26 cellular contexts compared by ENCODE assay signal in genomic region chr12:89216141-89216952, GRCh38.
A peak's percentile ranks its signal among the peaks of the same experiment; 100 is the strongest.
DNase-seq lines count a peak whose midpoint lies in the region; TF ChIP-seq lines count a peak whose summit lies in the region.
"Had no signal": no experiment of that assay in that cellular context is flagged by ENCODE, and none has a peak within 500 bp of the region (broad histone marks: within the 10 kb centered on the region; RNA-seq: fewer than 3 reads in every experiment).

No MANE protein-coding gene starts in this region.

- no peak overlapping the region for H3K4me2 ChIP-seq in PC-9
- H3K4me2 ChIP-seq: A549, GM23338, KMS-11, SK-N-SH had no signal

- POLR2A ChIA-PET in PC-9 (lab: Charles Lee; ENCODE audit: unreplicated experiment), result no interaction called here

- no peaks in the 10 kb centered on the region for H3K79me2 ChIP-seq in PC-9 (ENCODE audit: low read depth)

- TF ChIP-seq CTCF in PC-9 (conservative IDR thresholded peaks at IDR 0.05), result no peak

- H3K4me1 ChIP-seq in PC-9 (replicated peaks; ENCODE audit: insufficient read depth) (peaks cover 47% of the 10 kb centered on the region), subcutaneous abdominal adipose tissue (ENCODE audit: control insufficient read depth in 5 of 5, insufficient read depth in 5 of 5, low read length in 5 of 5) (peaks cover 3 to 38% (median 36%) of the 10 kb centered on the region in 5 donors)
- H3K4me1 ChIP-seq: A549 had no signal

- intact Hi-C loops in PC-9 (cut with micrococcal nuclease; ENCODE audit: unreplicated experiment), result no loop called here

- H3F3A ChIP-seq in PC-9 (ENCODE audit: insufficient read depth, low read depth), result peaks cover 42% of the 10 kb centered on the region

- DNase-seq in NOMO-1 treated with DMSO at 0.1 percent for 48 hours (lab: John Stamatoyannopoulos, UW; ENCODE audit: unreplicated experiment) (peak; percentile 9), NOMO-1 treated with dmso at 0.1 percent for 144 hours (lab: John Stamatoyannopoulos, UW; ENCODE audit: unreplicated experiment) (no peak), NCI-H146 treated with DMSO at 0.1 percent for 48 hours (lab: John Stamatoyannopoulos, UW; ENCODE audit: unreplicated experiment) (peak; percentile 56), PC-9 (no peak), nucleus accumbens (lab: John Stamatoyannopoulos, UW) (no peak), NCI-H2081 (lab: John Stamatoyannopoulos, UW) (no peak)
- DNase-seq: C1 segment of cervical spinal cord; CD4-positive, alpha-beta memory T cell; COR-L47; DMS79; EL; GDM1; HCEC 1CT; NCI-H1048; NCI-H1436; NCI-H1930; NCI-H2171; NCI-H524 treated with DMSO at 0.1 percent for 48 hours; OCI-M1; SK-N-SH; SW 1271 had no signal

- H3K36me3 ChIP-seq in PC-9 (ENCODE audit: low read depth), result no peaks in the 10 kb centered on the region
- no peaks in the 10 kb centered on the region for H3K36me3 ChIP-seq in subcutaneous abdominal adipose tissue (ENCODE audit: control insufficient read depth in 5 of 5, insufficient read depth in 5 of 5, low read length in 5 of 5)

- no peaks in the 10 kb centered on the region for H4K20me1 ChIP-seq in PC-9 (ENCODE audit: insufficient read depth)

- H3K9me3 ChIP-seq in PC-9 (ENCODE audit: insufficient read depth, low read depth) (peaks cover 7% of the 10 kb centered on the region), subcutaneous abdominal adipose tissue (ENCODE audit: control insufficient read depth in 5 of 5, low read length in 5 of 5) (no peaks in the 10 kb centered on the region)
- H3K9me3 ChIP-seq: A549, SK-N-SH had no signal

- H3K27me3 ChIP-seq in PC-9 (ENCODE audit: insufficient read depth, low read depth) (no peaks in the 10 kb centered on the region), subcutaneous abdominal adipose tissue (ENCODE audit: control insufficient read depth in 5 of 5, insufficient read depth in 4 of 5, low read length in 5 of 5) (no peaks in the 10 kb centered on the region)

- CTCF ChIA-PET in PC-9 (lab: Charles Lee), result no interaction called here

- H3K27ac ChIP-seq in PC-9 (peak overlapping the region; percentile 74), subcutaneous abdominal adipose tissue (ENCODE audit: low read depth, low read length) (peak overlapping the region; percentile 91)
- H3K27ac ChIP-seq: A549, KMS-11 had no signal

- H3K9ac ChIP-seq in subcutaneous abdominal adipose tissue (ENCODE audit: low read length in 5 of 5), result peak overlapping the region in 1 of 5 donors; percentile 24
- H3K9ac ChIP-seq: KMS-11, SK-N-SH had no signal

- H3K4me3 ChIP-seq in PC-9 (no peak overlapping the region), subcutaneous abdominal adipose tissue (ENCODE audit: low read depth in 1 of 5, low read length in 5 of 5) (no peak overlapping the region)
- H3K4me3 ChIP-seq: A549, GM12878, GM23338 had no signal

- H2AFZ ChIP-seq in PC-9, result no peak overlapping the region

- H3K9me2 ChIP-seq in PC-9 (ENCODE audit: insufficient read depth), result no peaks in the 10 kb centered on the region
- H3K9me2 ChIP-seq: SK-N-SH had no signal

- BruUV-seq in PC-9 (replicated peaks; lab: Mats Ljungman, UMichigan), result no TSS peak

Comparison
In these comparisons a context has a peak if more than half of its experiments do, and no peak if none do; other contexts are left out.
1. DNase-seq: peak in NOMO-1 treated with DMSO at 0.1 percent for 48 hours (single experiment) and NCI-H146 treated with DMSO at 0.1 percent for 48 hours (single experiment); none in NOMO-1 treated with dmso at 0.1 percent for 144 hours (single experiment), PC-9 (0 of 2), nucleus accumbens (0 of 56) and NCI-H2081 (0 of 2).